ENCODE assay signal across 15 cellular contexts in genomic region chr4:48484494-48485168, GRCh38. TPM values are rescaled to one million over a fixed set of nuclear protein-coding genes. Genes with fewer than 3 reads are reported as not detected.
DNase-seq lines count a peak whose midpoint lies in the region; ATAC-seq and TF ChIP-seq lines count a peak whose summit lies in the region.
"Had no signal": no experiment of that assay in that cellular context is flagged by ENCODE, and none has a peak within 500 bp of the region (broad histone marks: within the 10 kb centered on the region; RNA-seq: fewer than 3 reads in every experiment).

No MANE protein-coding gene starts in this region.

- H3K4me2 ChIP-seq in PC-9 = no peak overlapping the region

- peaks cover 82% of the 10 kb centered on the region for H3K27me3 Mint-ChIP-seq in stimulated activated naive CD8-positive, alpha-beta T cell treated with anti-CD3 and anti-CD28 coated beads, Interleukin-15, Interleukin-2, amounts not matched to agents 100 ng/mL and 50 ng/mL, for 24 hours
- H3K27me3 Mint-ChIP-seq in WTC11 (ENCODE audit: low read depth) = peaks cover 67% of the 10 kb centered on the region
- peaks cover 40 to 59% (median 56%) of the 10 kb centered on the region in 3 donors for H3K27me3 Mint-ChIP-seq in immature natural killer cell (ENCODE audit: low read depth in 3 of 3)

- peak overlapping the region; percentile 76 for H3K4me3 Mint-ChIP-seq in stimulated activated naive CD8-positive, alpha-beta T cell treated with anti-CD3 and anti-CD28 coated beads, Interleukin-15, Interleukin-2, amounts not matched to agents 100 ng/mL and 50 ng/mL, for 24 hours
- H3K4me3 Mint-ChIP-seq in WTC11 (peak overlapping the region; percentile 69), immature natural killer cell (peak overlapping the region; percentile 42 to 80 (median 73))

- H3K9me3 ChIP-seq in PC-9 (ENCODE audit: insufficient read depth, low read depth) = no peaks in the 10 kb centered on the region
- H3K9me3 ChIP-seq: gastroesophageal sphincter, left lung had no signal

- no peaks in the 10 kb centered on the region for H3K36me3 Mint-ChIP-seq in stimulated activated naive CD8-positive, alpha-beta T cell treated with anti-CD3 and anti-CD28 coated beads, Interleukin-15, Interleukin-2, amounts not matched to agents 100 ng/mL and 50 ng/mL, for 24 hours (ENCODE audit: low read depth)
- H3K36me3 Mint-ChIP-seq in WTC11 (no peaks in the 10 kb centered on the region), immature natural killer cell (peaks cover 0 to 7% (median 0%) of the 10 kb centered on the region in 3 donors)

- H3K4me1 ChIP-seq in PC-9 (replicated peaks; ENCODE audit: insufficient read depth) = no peaks in the 10 kb centered on the region

- H3K9me3 Mint-ChIP-seq in stimulated activated naive CD8-positive, alpha-beta T cell treated with anti-CD3 and anti-CD28 coated beads, Interleukin-15, Interleukin-2, amounts not matched to agents 100 ng/mL and 50 ng/mL, for 24 hours = no peaks in the 10 kb centered on the region
- no peaks in the 10 kb centered on the region for H3K9me3 Mint-ChIP-seq in WTC11
- H3K9me3 Mint-ChIP-seq in immature natural killer cell = peaks cover 0 to 5% (median 0%) of the 10 kb centered on the region in 6 donors

- no peaks in the 10 kb centered on the region for H3K9me2 ChIP-seq in PC-9 (ENCODE audit: insufficient read depth)

- intact Hi-C loops in PC-9 (cut with micrococcal nuclease; ENCODE audit: unreplicated experiment) = no loop called here
- intact Hi-C loops in sciatic nerve (cut with DNase I) = no loop called here

- no TSS peak for BruUV-seq in PC-9 (replicated peaks; lab: Mats Ljungman, UMichigan)

- TF ChIP-seq CTCF in WTC11 (IDR thresholded peaks at IDR 0.05) (no peak), PC-9 (conservative IDR thresholded peaks at IDR 0.05) (no peak)

- DNase-seq in stimulated activated naive CD8-positive, alpha-beta T cell treated with anti-CD3 and anti-CD28 coated beads, Interleukin-15, Interleukin-2, amounts not matched to agents 100 U/mL and 50 U/mL, for 24 hours = no peak
- no peak for DNase-seq in WTC11 (ENCODE audit: low spot score)
- DNase-seq in immature natural killer cell = no peak
- no peak for DNase-seq in NK-92 (lab: John Stamatoyannopoulos, UW; ENCODE audit: unreplicated experiment)
- DNase-seq in PC-9 = no peak
- no peak for DNase-seq in sciatic nerve (ENCODE audit: low spot score)
- DNase-seq: activated CD4-positive, alpha-beta T cell treated with anti-CD3 and anti-CD28 coated beads for 48 hours; amygdala; C1 segment of cervical spinal cord had no signal

- H3K27ac Mint-ChIP-seq in stimulated activated naive CD8-positive, alpha-beta T cell treated with anti-CD3 and anti-CD28 coated beads, Interleukin-15, Interleukin-2, amounts not matched to agents 100 ng/mL and 50 ng/mL, for 24 hours = no peak overlapping the region
- H3K27ac Mint-ChIP-seq in WTC11 (no peak overlapping the region), immature natural killer cell (no peak overlapping the region)

- H3K27ac ChIP-seq in PC-9 = no peak overlapping the region
- H3K27ac ChIP-seq: gastroesophageal sphincter, left lung had no signal

- H2AFZ ChIP-seq in PC-9 = no peak overlapping the region

- ATAC-seq in stimulated activated naive CD8-positive, alpha-beta T cell treated with anti-CD3 and anti-CD28 coated beads, Interleukin-15, Interleukin-2, amounts not matched to agents 100 U/mL and 50 U/mL, for 24 hours = no peak
- no peak; the same call in 1 of the 2 replicates for ATAC-seq in WTC11
- ATAC-seq in GM18502 (IDR thresholded peaks at IDR 0.05; ENCODE audit: poor library complexity, unreplicated experiment) = no peak
- no peak for ATAC-seq in sciatic nerve
- ATAC-seq: gastroesophageal sphincter had no signal

- peaks cover 14% of the 10 kb centered on the region for H3K4me1 Mint-ChIP-seq in stimulated activated naive CD8-positive, alpha-beta T cell treated with anti-CD3 and anti-CD28 coated beads, Interleukin-15, Interleukin-2, amounts not matched to agents 100 ng/mL and 50 ng/mL, for 24 hours (ENCODE audit: low read depth)
- peaks cover 27% of the 10 kb centered on the region for H3K4me1 Mint-ChIP-seq in WTC11
- H3K4me1 Mint-ChIP-seq in immature natural killer cell = peaks cover 14 to 17% of the 10 kb centered on the region in 2 donors

- H3K36me3 ChIP-seq in PC-9 (ENCODE audit: low read depth) = no peaks in the 10 kb centered on the region
- H3K36me3 ChIP-seq: gastroesophageal sphincter, left lung had no signal

- POLR2A ChIA-PET in WTC11 (lab: Charles Lee) = no interaction called here
- POLR2A ChIA-PET in PC-9 (lab: Charles Lee; ENCODE audit: unreplicated experiment) = no interaction called here

- H3F3A ChIP-seq in PC-9 (ENCODE audit: insufficient read depth, low read depth) = no peaks in the 10 kb centered on the region

- no peaks in the 10 kb centered on the region for H4K20me1 ChIP-seq in PC-9 (ENCODE audit: insufficient read depth)

- H3K4me3 ChIP-seq in PC-9 = no peak overlapping the region

- H3K79me2 ChIP-seq in PC-9 (ENCODE audit: low read depth) = no peaks in the 10 kb centered on the region

- CTCF ChIA-PET in WTC11 (lab: Charles Lee) = interaction anchor here (1.0 to 1.5 kb wide), 2 partner anchors 9 to 62 kb away, joined by 3 to 6 read pairs; no protein-coding TSS in a partner anchor
- CTCF ChIA-PET in PC-9 (lab: Charles Lee) = no interaction called here

- no peaks in the 10 kb centered on the region for H3K27me3 ChIP-seq in PC-9 (ENCODE audit: insufficient read depth, low read depth)

TF ChIP-seq in WTC11, 78 proteins besides CTCF, POLR2A, EP300 and RAD21 (continues in another document):
- no peak for TF ChIP-seq OVOL2 (CRISPR knock-in tag; IDR thresholded peaks at IDR 0.05; ENCODE audit: borderline replicate concordance)
- TF ChIP-seq RORB (CRISPR knock-in tag; IDR thresholded peaks at IDR 0.05) = no peak
- TF ChIP-seq FOXP1 (CRISPR knock-in tag; IDR thresholded peaks at IDR 0.05; ENCODE audit: borderline replicate concordance) = no peak
- no peak for TF ChIP-seq ZNF232 (CRISPR knock-in tag; IDR thresholded peaks at IDR 0.05)
- TF ChIP-seq ZNF263 (CRISPR knock-in tag; IDR thresholded peaks at IDR 0.05; ENCODE audit: low read depth) = no peak
- no peak for TF ChIP-seq ETV6 (CRISPR knock-in tag; IDR thresholded peaks at IDR 0.05)
- TF ChIP-seq ATF6 (CRISPR knock-in tag; IDR thresholded peaks at IDR 0.05) = no peak
- TF ChIP-seq NFE2L1 (CRISPR knock-in tag; IDR thresholded peaks at IDR 0.05) = no peak
- no peak for TF ChIP-seq AR (CRISPR knock-in tag; IDR thresholded peaks at IDR 0.05)
- no peak for TF ChIP-seq CDX4 (CRISPR knock-in tag; IDR thresholded peaks at IDR 0.05; ENCODE audit: borderline replicate concordance)
- no peak for TF ChIP-seq ZNF396 (CRISPR knock-in tag; IDR thresholded peaks at IDR 0.05; ENCODE audit: borderline replicate concordance)
- TF ChIP-seq ZMAT4 (CRISPR knock-in tag; IDR thresholded peaks at IDR 0.05) = no peak

RNA-seq across cellular contexts. Expression of gene SLC10A4, which starts 1.5 kb away (rescaled TPM):
- total RNA-seq in WTC11 (2021) (2.1 to 3.0 TPM (median 2.6 TPM) in 3 replicates), PC-9 (2021) (0.23 TPM in 1 of 2 replicates, not detected in the other), sciatic nerve (not detected)
- not detected for polyA plus RNA-seq in immature natural killer cell
- total RNA-seq: osteoblast had no signal

RNA-seq across cellular contexts. Expression of gene ZAR1, which starts 5.4 kb away (rescaled TPM):
- 0.87 to 1.4 TPM (median 0.89 TPM) in 3 replicates for total RNA-seq in WTC11 (2021)
- not detected for polyA plus RNA-seq in immature natural killer cell
- not detected in 2 replicates for total RNA-seq in PC-9 (2021)
- total RNA-seq in sciatic nerve = not detected
- total RNA-seq: gastroesophageal sphincter, NCI-H460, osteoblast had no signal
